Comparison of ENCODE assay signal across 2 cellular contexts in the genomic region with DNA sequence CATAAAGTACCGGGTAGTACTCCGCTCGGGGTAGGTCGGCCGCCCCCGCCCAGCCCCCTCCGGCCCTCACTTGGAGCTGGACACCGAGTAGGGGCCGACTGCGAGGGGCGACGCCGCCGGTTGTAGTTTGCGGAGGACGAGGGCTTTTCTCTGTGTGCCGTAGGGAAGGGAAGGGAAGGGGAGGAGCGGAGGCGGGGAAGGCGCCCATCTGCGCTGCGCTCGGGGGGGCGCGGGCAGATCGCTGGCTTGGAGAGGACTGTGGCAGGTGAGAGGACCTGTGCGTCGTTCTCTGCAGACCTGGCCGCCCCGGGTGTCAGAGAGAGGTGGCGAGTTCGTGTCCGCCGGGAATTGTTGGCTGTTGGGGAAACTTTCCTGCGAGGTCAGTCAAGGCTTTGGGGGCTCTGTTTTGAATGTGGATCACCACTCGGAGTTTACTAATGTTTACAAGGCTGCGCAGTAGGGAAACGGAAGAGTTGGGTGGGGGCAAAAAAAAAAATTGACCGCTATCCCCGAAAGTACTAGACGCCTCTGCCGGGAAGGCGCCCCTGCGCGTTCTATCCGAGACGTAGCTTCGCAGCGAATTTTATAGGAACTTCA.
TF ChIP-seq lines count a peak whose summit lies in the region.

No MANE protein-coding gene starts in this region.

TF ChIP-seq in HEK293, 187 proteins besides CTCF, POLR2A, EP300 and RAD21 (continues in another document):
- TF ChIP-seq ZNF175 (tag by site-specific recombination; IDR thresholded peaks at IDR 0.05) (no peak), ZIC2 (tag by site-specific recombination; IDR thresholded peaks at IDR 0.05) (peak; percentile 56), ZNF174 (tag by site-specific recombination; IDR thresholded peaks at IDR 0.05) (no peak), ZNF624 (tag by site-specific recombination; IDR thresholded peaks at IDR 0.05) (0 out of 2 replicates have a peak, but pooled peaks have one; percentile 38), ZNF776 (tag by site-specific recombination; IDR thresholded peaks at IDR 0.05; ENCODE audit: borderline replicate concordance) (no peak), ZNF548 (tag by site-specific recombination; IDR thresholded peaks at IDR 0.05) (no peak), ZFHX2 (tag by site-specific recombination; conservative IDR thresholded peaks at IDR 0.05) (peak; percentile 77), ZBTB17 (tag by site-specific recombination; IDR thresholded peaks at IDR 0.05) (peak; percentile 78), ZNF133 (tag by site-specific recombination; IDR thresholded peaks at IDR 0.05) (no peak), GLIS2 (tag by site-specific recombination; IDR thresholded peaks at IDR 0.05) (peak; percentile 95), ZNF350 (tag by site-specific recombination; IDR thresholded peaks at IDR 0.05) (no peak), ZNF157 (tag by site-specific recombination; IDR thresholded peaks at IDR 0.05) (no peak), ZNF596 (tag by site-specific recombination; IDR thresholded peaks at IDR 0.05) (no peak), SP3 (tag by site-specific recombination; IDR thresholded peaks at IDR 0.05) (peak; percentile 31; the same call in 1 of the 2 replicates), ZNF777 (tag by site-specific recombination; IDR thresholded peaks at IDR 0.05; ENCODE audit: borderline replicate concordance) (no peak), ZNF677 (tag by site-specific recombination; IDR thresholded peaks at IDR 0.05) (no peak; the same call in 1 of the 2 replicates), HOXD13 (CRISPR knock-in tag; IDR thresholded peaks at IDR 0.05; ENCODE audit: borderline replicate concordance) (no peak)
- TF ChIP-seq, protein P1, sequence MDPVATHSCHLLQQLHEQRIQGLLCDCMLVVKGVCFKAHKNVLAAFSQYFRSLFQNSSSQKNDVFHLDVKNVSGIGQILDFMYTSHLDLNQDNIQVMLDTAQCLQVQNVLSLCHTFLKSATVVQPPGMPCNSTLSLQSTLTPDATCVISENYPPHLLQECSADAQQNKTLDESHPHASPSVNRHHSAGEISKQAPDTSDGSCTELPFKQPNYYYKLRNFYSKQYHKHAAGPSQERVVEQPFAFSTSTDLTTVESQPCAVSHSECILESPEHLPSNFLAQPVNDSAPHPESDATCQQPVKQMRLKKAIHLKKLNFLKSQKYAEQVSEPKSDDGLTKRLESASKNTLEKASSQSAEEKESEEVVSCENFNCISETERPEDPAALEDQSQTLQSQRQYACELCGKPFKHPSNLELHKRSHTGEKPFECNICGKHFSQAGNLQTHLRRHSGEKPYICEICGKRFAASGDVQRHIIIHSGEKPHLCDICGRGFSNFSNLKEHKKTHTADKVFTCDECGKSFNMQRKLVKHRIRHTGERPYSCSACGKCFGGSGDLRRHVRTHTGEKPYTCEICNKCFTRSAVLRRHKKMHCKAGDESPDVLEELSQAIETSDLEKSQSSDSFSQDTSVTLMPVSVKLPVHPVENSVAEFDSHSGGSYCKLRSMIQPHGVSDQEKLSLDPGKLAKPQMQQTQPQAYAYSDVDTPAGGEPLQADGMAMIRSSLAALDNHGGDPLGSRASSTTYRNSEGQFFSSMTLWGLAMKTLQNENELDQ (tag by site-specific recombination; IDR thresholded peaks at IDR 0.05; ENCODE audit: low read depth): no peak
- TF ChIP-seq, protein P2, sequence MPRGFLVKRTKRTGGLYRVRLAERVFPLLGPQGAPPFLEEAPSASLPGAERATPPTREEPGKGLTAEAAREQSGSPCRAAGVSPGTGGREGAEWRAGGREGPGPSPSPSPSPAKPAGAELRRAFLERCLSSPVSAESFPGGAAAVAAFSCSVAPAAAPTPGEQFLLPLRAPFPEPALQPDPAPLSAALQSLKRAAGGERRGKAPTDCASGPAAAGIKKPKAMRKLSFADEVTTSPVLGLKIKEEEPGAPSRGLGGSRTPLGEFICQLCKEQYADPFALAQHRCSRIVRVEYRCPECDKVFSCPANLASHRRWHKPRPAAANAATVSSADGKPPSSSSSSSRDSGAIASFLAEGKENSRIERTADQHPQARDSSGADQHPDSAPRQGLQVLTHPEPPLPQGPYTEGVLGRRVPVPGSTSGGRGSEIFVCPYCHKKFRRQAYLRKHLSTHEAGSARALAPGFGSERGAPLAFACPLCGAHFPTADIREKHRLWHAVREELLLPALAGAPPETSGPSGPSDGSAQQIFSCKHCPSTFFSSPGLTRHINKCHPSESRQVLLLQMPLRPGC (tag by site-specific recombination; IDR thresholded peaks at IDR 0.05): no peak; the same call in 1 of the 2 replicates
- TF ChIP-seq, protein P3, sequence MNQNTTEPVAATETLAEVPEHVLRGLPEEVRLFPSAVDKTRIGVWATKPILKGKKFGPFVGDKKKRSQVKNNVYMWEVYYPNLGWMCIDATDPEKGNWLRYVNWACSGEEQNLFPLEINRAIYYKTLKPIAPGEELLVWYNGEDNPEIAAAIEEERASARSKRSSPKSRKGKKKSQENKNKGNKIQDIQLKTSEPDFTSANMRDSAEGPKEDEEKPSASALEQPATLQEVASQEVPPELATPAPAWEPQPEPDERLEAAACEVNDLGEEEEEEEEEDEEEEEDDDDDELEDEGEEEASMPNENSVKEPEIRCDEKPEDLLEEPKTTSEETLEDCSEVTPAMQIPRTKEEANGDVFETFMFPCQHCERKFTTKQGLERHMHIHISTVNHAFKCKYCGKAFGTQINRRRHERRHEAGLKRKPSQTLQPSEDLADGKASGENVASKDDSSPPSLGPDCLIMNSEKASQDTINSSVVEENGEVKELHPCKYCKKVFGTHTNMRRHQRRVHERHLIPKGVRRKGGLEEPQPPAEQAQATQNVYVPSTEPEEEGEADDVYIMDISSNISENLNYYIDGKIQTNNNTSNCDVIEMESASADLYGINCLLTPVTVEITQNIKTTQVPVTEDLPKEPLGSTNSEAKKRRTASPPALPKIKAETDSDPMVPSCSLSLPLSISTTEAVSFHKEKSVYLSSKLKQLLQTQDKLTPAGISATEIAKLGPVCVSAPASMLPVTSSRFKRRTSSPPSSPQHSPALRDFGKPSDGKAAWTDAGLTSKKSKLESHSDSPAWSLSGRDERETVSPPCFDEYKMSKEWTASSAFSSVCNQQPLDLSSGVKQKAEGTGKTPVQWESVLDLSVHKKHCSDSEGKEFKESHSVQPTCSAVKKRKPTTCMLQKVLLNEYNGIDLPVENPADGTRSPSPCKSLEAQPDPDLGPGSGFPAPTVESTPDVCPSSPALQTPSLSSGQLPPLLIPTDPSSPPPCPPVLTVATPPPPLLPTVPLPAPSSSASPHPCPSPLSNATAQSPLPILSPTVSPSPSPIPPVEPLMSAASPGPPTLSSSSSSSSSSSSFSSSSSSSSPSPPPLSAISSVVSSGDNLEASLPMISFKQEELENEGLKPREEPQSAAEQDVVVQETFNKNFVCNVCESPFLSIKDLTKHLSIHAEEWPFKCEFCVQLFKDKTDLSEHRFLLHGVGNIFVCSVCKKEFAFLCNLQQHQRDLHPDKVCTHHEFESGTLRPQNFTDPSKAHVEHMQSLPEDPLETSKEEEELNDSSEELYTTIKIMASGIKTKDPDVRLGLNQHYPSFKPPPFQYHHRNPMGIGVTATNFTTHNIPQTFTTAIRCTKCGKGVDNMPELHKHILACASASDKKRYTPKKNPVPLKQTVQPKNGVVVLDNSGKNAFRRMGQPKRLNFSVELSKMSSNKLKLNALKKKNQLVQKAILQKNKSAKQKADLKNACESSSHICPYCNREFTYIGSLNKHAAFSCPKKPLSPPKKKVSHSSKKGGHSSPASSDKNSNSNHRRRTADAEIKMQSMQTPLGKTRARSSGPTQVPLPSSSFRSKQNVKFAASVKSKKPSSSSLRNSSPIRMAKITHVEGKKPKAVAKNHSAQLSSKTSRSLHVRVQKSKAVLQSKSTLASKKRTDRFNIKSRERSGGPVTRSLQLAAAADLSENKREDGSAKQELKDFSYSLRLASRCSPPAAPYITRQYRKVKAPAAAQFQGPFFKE (tag by site-specific recombination; IDR thresholded peaks at IDR 0.05; ENCODE audit: borderline replicate concordance): no peak

TF ChIP-seq in GM12878, 131 proteins besides CTCF, POLR2A, EP300 and RAD21 (continues in another document):
- TF ChIP-seq ETV6 (conservative IDR thresholded peaks at IDR 0.05 in 1 of 2, IDR thresholded peaks at IDR 0.05 in 1 of 2; ENCODE audit: borderline replicate concordance in 1 of 2, low read depth in 1 of 2) (peak in 1 of 2 experiments; percentile 47; a peak in 1 of 4 replicates), DPF2 (IDR thresholded peaks at IDR 0.05) (peak; percentile 76), TCF3 (IDR thresholded peaks at IDR 0.05; ENCODE audit: borderline replicate concordance, insufficient read depth, low read depth, low read length) (peak; percentile 94), BACH1 (IDR thresholded peaks at IDR 0.05; ENCODE audit: borderline replicate concordance) (peak; percentile 90), SMAD5 (IDR thresholded peaks at IDR 0.05; ENCODE audit: low read depth) (peak; percentile 99), CREM (IDR thresholded peaks at IDR 0.05; ENCODE audit: low read depth) (no peak), STAT1 (conservative IDR thresholded peaks at IDR 0.05) (peak; percentile 66; the same call in 1 of the 2 replicates), POLR2AphosphoS5 (IDR thresholded peaks at IDR 0.05; ENCODE audit: low read length) (peak; percentile 100), TCF7 (IDR thresholded peaks at IDR 0.05; ENCODE audit: borderline replicate concordance) (no peak), KDM1A (IDR thresholded peaks at IDR 0.05; ENCODE audit: borderline replicate concordance) (no peak), SMC3 (IDR thresholded peaks at IDR 0.05; ENCODE audit: borderline replicate concordance, low read length) (no peak), SP1 (IDR thresholded peaks at IDR 0.05; ENCODE audit: low read depth, low read length) (no peak), BHLHE40 (IDR thresholded peaks at IDR 0.05; ENCODE audit: borderline replicate concordance in 1 of 2, low read depth in 2 of 2, low read length in 1 of 2) (peak in 1 of 2 experiments; percentile 18; a peak in 1 of 4 replicates), NR2C1 (IDR thresholded peaks at IDR 0.05) (no peak), POLR2AphosphoS2 (IDR thresholded peaks at IDR 0.05; ENCODE audit: low read depth, low read length) (peak; percentile 99), TAF1 (IDR thresholded peaks at IDR 0.05; ENCODE audit: borderline replicate concordance, low read depth, low read length) (peak; percentile 97), ZNF217 (IDR thresholded peaks at IDR 0.05) (0 out of 2 replicates have a peak, but pooled peaks have one; percentile 20), HCFC1 (IDR thresholded peaks at IDR 0.05; ENCODE audit: low read length) (peak; percentile 40), ESRRA (IDR thresholded peaks at IDR 0.05; ENCODE audit: low read length) (no peak), MEF2B (IDR thresholded peaks at IDR 0.05; ENCODE audit: partially characterized antibody, poor library complexity, severe bottlenecking) (peak; percentile 41), MYC (IDR thresholded peaks at IDR 0.05; ENCODE audit: insufficient read depth, insufficient read length, insufficient replicate concordance, low read length, severe bottlenecking) (no peak), FOXM1 (IDR thresholded peaks at IDR 0.05; ENCODE audit: low read depth, low read length) (no peak), SMARCA5 (IDR thresholded peaks at IDR 0.05) (peak; percentile 59), YY1 (IDR thresholded peaks at IDR 0.05; ENCODE audit: low read depth, low read length) (peak; percentile 89), STAT3 (IDR thresholded peaks at IDR 0.05; ENCODE audit: low read depth, low read length) (no peak), PAX5 (IDR thresholded peaks at IDR 0.05; ENCODE audit: borderline replicate concordance, low read depth, low read length) (0 out of 2 replicates have a peak, but pooled peaks have one; percentile 39), BCL11A (IDR thresholded peaks at IDR 0.05; ENCODE audit: low read depth, low read length) (no peak), JUND (IDR thresholded peaks at IDR 0.05; ENCODE audit: low read depth, low read length) (no peak), CBFB (IDR thresholded peaks at IDR 0.05; ENCODE audit: low read depth) (peak; percentile 99)
- TF ChIP-seq, protein P4, sequence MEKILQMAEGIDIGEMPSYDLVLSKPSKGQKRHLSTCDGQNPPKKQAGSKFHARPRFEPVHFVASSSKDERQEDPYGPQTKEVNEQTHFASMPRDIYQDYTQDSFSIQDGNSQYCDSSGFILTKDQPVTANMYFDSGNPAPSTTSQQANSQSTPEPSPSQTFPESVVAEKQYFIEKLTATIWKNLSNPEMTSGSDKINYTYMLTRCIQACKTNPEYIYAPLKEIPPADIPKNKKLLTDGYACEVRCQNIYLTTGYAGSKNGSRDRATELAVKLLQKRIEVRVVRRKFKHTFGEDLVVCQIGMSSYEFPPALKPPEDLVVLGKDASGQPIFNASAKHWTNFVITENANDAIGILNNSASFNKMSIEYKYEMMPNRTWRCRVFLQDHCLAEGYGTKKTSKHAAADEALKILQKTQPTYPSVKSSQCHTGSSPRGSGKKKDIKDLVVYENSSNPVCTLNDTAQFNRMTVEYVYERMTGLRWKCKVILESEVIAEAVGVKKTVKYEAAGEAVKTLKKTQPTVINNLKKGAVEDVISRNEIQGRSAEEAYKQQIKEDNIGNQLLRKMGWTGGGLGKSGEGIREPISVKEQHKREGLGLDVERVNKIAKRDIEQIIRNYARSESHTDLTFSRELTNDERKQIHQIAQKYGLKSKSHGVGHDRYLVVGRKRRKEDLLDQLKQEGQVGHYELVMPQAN (conservative IDR thresholded peaks at IDR 0.05): peak; percentile 93
- TF ChIP-seq, protein P5, sequence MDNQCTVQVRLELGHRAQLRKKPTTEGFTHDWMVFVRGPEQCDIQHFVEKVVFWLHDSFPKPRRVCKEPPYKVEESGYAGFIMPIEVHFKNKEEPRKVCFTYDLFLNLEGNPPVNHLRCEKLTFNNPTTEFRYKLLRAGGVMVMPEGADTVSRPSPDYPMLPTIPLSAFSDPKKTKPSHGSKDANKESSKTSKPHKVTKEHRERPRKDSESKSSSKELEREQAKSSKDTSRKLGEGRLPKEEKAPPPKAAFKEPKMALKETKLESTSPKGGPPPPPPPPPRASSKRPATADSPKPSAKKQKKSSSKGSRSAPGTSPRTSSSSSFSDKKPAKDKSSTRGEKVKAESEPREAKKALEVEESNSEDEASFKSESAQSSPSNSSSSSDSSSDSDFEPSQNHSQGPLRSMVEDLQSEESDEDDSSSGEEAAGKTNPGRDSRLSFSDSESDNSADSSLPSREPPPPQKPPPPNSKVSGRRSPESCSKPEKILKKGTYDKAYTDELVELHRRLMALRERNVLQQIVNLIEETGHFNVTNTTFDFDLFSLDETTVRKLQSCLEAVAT (IDR thresholded peaks at IDR 0.05): peak; percentile 95
- TF ChIP-seq, protein P6, sequence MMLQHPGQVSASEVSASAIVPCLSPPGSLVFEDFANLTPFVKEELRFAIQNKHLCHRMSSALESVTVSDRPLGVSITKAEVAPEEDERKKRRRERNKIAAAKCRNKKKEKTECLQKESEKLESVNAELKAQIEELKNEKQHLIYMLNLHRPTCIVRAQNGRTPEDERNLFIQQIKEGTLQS (IDR thresholded peaks at IDR 0.05; ENCODE audit: borderline replicate concordance, extremely low read depth, low read depth, low read length): no peak
- TF ChIP-seq, protein P7, sequence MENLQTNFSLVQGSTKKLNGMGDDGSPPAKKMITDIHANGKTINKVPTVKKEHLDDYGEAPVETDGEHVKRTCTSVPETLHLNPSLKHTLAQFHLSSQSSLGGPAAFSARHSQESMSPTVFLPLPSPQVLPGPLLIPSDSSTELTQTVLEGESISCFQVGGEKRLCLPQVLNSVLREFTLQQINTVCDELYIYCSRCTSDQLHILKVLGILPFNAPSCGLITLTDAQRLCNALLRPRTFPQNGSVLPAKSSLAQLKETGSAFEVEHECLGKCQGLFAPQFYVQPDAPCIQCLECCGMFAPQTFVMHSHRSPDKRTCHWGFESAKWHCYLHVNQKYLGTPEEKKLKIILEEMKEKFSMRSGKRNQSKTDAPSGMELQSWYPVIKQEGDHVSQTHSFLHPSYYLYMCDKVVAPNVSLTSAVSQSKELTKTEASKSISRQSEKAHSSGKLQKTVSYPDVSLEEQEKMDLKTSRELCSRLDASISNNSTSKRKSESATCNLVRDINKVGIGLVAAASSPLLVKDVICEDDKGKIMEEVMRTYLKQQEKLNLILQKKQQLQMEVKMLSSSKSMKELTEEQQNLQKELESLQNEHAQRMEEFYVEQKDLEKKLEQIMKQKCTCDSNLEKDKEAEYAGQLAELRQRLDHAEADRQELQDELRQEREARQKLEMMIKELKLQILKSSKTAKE (IDR thresholded peaks at IDR 0.05; ENCODE audit: low read depth, poor library complexity, severe bottlenecking): peak; percentile 64
